In the genomic region with DNA sequence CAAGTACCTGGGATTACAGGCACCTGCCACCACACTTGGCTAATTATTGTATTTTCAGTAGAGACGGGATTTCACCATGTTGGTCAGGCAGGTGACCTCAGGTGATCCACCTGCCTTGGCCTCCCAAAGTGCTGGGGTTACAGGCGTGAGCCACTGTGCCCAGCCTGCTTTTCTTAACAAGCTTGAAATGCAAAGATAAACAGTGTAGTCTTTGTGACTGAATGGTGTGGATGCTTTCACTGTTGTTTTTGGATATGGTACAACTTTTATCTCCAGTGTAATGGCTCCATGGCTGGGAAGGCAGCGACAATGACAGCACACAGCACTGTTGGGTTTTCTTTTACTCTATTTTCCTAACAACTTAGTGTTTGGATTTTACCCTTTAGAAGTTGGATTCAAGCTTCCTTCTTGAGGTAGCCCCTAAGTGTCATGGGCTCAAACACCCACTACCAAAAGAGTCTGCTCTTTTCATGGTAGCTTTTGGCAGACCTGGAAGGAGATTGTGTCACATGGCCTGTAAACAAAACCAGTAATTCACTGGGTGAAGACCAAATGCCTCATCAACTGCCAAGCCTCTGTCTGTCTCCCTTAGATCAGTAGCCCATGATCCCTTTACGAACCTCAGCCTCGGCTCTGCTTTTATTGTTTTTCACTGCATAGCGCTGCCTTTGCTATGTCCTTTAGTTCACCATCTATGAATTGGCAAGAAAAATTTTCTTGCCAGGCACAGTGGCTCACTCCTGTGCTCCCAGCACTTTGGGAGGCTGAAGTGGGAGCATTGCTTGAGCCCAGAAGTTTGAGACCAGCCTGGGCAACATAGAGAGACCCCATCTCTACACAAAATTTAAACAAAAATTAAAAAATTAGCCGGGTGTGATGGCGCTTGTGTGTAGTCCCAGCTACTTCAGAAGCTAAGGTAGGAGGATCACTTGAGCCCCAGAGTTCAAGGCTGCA, we compare ENCODE assay signal across 1 cellular context.
A peak's percentile ranks its signal among the peaks of the same experiment; 100 is the strongest.
TF ChIP-seq lines count a peak whose summit lies in the region.

No MANE protein-coding gene starts in this region.

TF ChIP-seq in HEK293, 187 proteins besides CTCF, POLR2A, EP300 and RAD21 (continued from another document and continues in another):
- TF ChIP-seq, protein P1, sequence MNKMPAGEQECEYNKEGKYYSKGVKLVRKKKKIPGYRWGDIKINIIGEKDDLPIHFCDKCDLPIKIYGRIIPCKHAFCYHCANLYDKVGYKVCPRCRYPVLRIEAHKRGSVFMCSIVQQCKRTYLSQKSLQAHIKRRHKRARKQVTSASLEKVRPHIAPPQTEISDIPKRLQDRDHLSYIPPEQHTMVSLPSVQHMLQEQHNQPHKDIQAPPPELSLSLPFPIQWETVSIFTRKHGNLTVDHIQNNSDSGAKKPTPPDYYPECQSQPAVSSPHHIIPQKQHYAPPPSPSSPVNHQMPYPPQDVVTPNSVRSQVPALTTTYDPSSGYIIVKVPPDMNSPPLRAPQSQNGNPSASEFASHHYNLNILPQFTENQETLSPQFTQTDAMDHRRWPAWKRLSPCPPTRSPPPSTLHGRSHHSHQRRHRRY (tag by site-specific recombination; IDR thresholded peaks at IDR 0.05), result no peak
- TF ChIP-seq ZNF24 (tag by site-specific recombination; IDR thresholded peaks at IDR 0.05) (no peak; the same call in 1 of the 2 replicates), ZNF747 (tag by site-specific recombination; IDR thresholded peaks at IDR 0.05) (no peak), ZNF121 (tag by site-specific recombination; IDR thresholded peaks at IDR 0.05) (peak; percentile 79; the same call in 1 of the 2 replicates), REPIN1 (tag by site-specific recombination; IDR thresholded peaks at IDR 0.05; ENCODE audit: low read depth) (no peak), BCL11A (tag by site-specific recombination; IDR thresholded peaks at IDR 0.05; ENCODE audit: low read depth) (peak; percentile 61), GLI4 (tag by site-specific recombination; IDR thresholded peaks at IDR 0.05) (no peak), ZNF571 (tag by site-specific recombination; IDR thresholded peaks at IDR 0.05) (no peak), ZNF341 (tag by site-specific recombination; IDR thresholded peaks at IDR 0.05; ENCODE audit: low read depth) (no peak), ZFP37 (tag by site-specific recombination; IDR thresholded peaks at IDR 0.05) (no peak), PRDM1 (tag by site-specific recombination; IDR thresholded peaks at IDR 0.05) (no peak), ZFP41 (tag by site-specific recombination; IDR thresholded peaks at IDR 0.05; ENCODE audit: borderline replicate concordance) (no peak), ZNF658 (tag by site-specific recombination; IDR thresholded peaks at IDR 0.05) (no peak), ZNF530 (tag by site-specific recombination; IDR thresholded peaks at IDR 0.05; ENCODE audit: low read depth) (no peak), ZNF423 (tag by site-specific recombination; IDR thresholded peaks at IDR 0.05) (no peak), ZNF214 (tag by site-specific recombination; IDR thresholded peaks at IDR 0.05; ENCODE audit: borderline replicate concordance) (no peak), ZNF16 (tag by site-specific recombination; IDR thresholded peaks at IDR 0.05; ENCODE audit: low read depth) (no peak), SCRT2 (tag by site-specific recombination; IDR thresholded peaks at IDR 0.05) (no peak), HOXC10 (CRISPR knock-in tag; IDR thresholded peaks at IDR 0.05) (no peak), KLF1 (tag by site-specific recombination; IDR thresholded peaks at IDR 0.05) (peak; percentile 31), ZNF133 (tag by site-specific recombination; IDR thresholded peaks at IDR 0.05) (no peak), ZNF677 (tag by site-specific recombination; IDR thresholded peaks at IDR 0.05) (no peak), SETDB1 (IDR thresholded peaks at IDR 0.05; ENCODE audit: insufficient read length, low read length) (no peak), ZNF266 (tag by site-specific recombination; IDR thresholded peaks at IDR 0.05; ENCODE audit: low read depth) (no peak), ZNF174 (tag by site-specific recombination; IDR thresholded peaks at IDR 0.05) (no peak), KLF8 (tag by site-specific recombination; IDR thresholded peaks at IDR 0.05) (peak; percentile 50; the same call in 1 of the 2 replicates), GLIS1 (tag by site-specific recombination; IDR thresholded peaks at IDR 0.05) (peak; percentile 85)
- TF ChIP-seq, protein P2, sequence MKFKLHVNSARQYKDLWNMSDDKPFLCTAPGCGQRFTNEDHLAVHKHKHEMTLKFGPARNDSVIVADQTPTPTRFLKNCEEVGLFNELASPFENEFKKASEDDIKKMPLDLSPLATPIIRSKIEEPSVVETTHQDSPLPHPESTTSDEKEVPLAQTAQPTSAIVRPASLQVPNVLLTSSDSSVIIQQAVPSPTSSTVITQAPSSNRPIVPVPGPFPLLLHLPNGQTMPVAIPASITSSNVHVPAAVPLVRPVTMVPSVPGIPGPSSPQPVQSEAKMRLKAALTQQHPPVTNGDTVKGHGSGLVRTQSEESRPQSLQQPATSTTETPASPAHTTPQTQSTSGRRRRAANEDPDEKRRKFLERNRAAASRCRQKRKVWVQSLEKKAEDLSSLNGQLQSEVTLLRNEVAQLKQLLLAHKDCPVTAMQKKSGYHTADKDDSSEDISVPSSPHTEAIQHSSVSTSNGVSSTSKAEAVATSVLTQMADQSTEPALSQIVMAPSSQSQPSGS (tag by site-specific recombination; IDR thresholded peaks at IDR 0.05; ENCODE audit: low read depth), result no peak
- TF ChIP-seq, protein P3, sequence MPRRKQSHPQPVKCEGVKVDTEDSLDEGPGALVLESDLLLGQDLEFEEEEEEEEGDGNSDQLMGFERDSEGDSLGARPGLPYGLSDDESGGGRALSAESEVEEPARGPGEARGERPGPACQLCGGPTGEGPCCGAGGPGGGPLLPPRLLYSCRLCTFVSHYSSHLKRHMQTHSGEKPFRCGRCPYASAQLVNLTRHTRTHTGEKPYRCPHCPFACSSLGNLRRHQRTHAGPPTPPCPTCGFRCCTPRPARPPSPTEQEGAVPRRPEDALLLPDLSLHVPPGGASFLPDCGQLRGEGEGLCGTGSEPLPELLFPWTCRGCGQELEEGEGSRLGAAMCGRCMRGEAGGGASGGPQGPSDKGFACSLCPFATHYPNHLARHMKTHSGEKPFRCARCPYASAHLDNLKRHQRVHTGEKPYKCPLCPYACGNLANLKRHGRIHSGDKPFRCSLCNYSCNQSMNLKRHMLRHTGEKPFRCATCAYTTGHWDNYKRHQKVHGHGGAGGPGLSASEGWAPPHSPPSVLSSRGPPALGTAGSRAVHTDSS (tag by site-specific recombination; IDR thresholded peaks at IDR 0.05), result no peak
- TF ChIP-seq, protein P4, sequence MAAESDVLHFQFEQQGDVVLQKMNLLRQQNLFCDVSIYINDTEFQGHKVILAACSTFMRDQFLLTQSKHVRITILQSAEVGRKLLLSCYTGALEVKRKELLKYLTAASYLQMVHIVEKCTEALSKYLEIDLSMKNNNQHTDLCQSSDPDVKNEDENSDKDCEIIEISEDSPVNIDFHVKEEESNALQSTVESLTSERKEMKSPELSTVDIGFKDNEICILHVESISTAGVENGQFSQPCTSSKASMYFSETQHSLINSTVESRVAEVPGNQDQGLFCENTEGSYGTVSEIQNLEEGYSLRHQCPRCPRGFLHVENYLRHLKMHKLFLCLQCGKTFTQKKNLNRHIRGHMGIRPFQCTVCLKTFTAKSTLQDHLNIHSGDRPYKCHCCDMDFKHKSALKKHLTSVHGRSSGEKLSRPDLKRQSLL (tag by site-specific recombination; IDR thresholded peaks at IDR 0.05), result peak; percentile 37; the same call in 1 of the 2 replicates
- TF ChIP-seq, protein P5, sequence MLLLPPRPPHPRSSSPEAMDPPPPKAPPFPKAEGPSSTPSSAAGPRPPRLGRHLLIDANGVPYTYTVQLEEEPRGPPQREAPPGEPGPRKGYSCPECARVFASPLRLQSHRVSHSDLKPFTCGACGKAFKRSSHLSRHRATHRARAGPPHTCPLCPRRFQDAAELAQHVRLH (tag by site-specific recombination; IDR thresholded peaks at IDR 0.05), result peak; percentile 60; the same call in 1 of the 2 replicates
- TF ChIP-seq, protein P6, sequence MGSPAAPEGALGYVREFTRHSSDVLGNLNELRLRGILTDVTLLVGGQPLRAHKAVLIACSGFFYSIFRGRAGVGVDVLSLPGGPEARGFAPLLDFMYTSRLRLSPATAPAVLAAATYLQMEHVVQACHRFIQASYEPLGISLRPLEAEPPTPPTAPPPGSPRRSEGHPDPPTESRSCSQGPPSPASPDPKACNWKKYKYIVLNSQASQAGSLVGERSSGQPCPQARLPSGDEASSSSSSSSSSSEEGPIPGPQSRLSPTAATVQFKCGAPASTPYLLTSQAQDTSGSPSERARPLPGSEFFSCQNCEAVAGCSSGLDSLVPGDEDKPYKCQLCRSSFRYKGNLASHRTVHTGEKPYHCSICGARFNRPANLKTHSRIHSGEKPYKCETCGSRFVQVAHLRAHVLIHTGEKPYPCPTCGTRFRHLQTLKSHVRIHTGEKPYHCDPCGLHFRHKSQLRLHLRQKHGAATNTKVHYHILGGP (tag by site-specific recombination; IDR thresholded peaks at IDR 0.05), result no peak
- TF ChIP-seq, protein P7, sequence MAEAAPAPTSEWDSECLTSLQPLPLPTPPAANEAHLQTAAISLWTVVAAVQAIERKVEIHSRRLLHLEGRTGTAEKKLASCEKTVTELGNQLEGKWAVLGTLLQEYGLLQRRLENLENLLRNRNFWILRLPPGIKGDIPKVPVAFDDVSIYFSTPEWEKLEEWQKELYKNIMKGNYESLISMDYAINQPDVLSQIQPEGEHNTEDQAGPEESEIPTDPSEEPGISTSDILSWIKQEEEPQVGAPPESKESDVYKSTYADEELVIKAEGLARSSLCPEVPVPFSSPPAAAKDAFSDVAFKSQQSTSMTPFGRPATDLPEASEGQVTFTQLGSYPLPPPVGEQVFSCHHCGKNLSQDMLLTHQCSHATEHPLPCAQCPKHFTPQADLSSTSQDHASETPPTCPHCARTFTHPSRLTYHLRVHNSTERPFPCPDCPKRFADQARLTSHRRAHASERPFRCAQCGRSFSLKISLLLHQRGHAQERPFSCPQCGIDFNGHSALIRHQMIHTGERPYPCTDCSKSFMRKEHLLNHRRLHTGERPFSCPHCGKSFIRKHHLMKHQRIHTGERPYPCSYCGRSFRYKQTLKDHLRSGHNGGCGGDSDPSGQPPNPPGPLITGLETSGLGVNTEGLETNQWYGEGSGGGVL (tag by site-specific recombination; IDR thresholded peaks at IDR 0.05), result no peak
- TF ChIP-seq, protein P8, sequence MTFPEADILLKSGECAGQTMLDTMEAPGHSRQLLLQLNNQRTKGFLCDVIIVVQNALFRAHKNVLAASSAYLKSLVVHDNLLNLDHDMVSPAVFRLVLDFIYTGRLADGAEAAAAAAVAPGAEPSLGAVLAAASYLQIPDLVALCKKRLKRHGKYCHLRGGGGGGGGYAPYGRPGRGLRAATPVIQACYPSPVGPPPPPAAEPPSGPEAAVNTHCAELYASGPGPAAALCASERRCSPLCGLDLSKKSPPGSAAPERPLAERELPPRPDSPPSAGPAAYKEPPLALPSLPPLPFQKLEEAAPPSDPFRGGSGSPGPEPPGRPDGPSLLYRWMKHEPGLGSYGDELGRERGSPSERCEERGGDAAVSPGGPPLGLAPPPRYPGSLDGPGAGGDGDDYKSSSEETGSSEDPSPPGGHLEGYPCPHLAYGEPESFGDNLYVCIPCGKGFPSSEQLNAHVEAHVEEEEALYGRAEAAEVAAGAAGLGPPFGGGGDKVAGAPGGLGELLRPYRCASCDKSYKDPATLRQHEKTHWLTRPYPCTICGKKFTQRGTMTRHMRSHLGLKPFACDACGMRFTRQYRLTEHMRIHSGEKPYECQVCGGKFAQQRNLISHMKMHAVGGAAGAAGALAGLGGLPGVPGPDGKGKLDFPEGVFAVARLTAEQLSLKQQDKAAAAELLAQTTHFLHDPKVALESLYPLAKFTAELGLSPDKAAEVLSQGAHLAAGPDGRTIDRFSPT (tag by site-specific recombination; IDR thresholded peaks at IDR 0.05), result no peak
- TF ChIP-seq, protein P9, sequence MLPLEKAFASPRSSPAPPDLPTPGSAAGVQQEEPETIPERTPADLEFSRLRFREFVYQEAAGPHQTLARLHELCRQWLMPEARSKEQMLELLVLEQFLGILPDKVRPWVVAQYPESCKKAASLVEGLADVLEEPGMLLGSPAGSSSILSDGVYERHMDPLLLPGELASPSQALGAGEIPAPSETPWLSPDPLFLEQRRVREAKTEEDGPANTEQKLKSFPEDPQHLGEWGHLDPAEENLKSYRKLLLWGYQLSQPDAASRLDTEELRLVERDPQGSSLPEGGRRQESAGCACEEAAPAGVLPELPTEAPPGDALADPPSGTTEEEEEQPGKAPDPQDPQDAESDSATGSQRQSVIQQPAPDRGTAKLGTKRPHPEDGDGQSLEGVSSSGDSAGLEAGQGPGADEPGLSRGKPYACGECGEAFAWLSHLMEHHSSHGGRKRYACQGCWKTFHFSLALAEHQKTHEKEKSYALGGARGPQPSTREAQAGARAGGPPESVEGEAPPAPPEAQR (tag by site-specific recombination; IDR thresholded peaks at IDR 0.05), result no peak
- TF ChIP-seq, protein P10, sequence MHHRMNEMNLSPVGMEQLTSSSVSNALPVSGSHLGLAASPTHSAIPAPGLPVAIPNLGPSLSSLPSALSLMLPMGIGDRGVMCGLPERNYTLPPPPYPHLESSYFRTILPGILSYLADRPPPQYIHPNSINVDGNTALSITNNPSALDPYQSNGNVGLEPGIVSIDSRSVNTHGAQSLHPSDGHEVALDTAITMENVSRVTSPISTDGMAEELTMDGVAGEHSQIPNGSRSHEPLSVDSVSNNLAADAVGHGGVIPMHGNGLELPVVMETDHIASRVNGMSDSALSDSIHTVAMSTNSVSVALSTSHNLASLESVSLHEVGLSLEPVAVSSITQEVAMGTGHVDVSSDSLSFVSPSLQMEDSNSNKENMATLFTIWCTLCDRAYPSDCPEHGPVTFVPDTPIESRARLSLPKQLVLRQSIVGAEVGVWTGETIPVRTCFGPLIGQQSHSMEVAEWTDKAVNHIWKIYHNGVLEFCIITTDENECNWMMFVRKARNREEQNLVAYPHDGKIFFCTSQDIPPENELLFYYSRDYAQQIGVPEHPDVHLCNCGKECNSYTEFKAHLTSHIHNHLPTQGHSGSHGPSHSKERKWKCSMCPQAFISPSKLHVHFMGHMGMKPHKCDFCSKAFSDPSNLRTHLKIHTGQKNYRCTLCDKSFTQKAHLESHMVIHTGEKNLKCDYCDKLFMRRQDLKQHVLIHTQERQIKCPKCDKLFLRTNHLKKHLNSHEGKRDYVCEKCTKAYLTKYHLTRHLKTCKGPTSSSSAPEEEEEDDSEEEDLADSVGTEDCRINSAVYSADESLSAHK (tag by site-specific recombination; IDR thresholded peaks at IDR 0.05), result peak; percentile 30; the same call in 1 of the 2 replicates
